Comparison of ENCODE assay signal across 16 cellular contexts in genomic region chr5:95060100-95060499, GRCh38.
"Had no signal": no experiment of that assay in that cellular context is flagged by ENCODE, and none has a peak within 500 bp of the region (broad histone marks: within the 10 kb centered on the region; RNA-seq: fewer than 3 reads in every experiment).

No MANE protein-coding gene starts in this region.

- DNase-seq: activated CD4-positive, alpha-beta memory T cell treated with anti-CD3 and anti-CD28 coated beads for 36 hours; activated CD4-positive, alpha-beta T cell treated with anti-CD3 and anti-CD28 coated beads for 48 hours; activated naive CD4-positive, alpha-beta T cell treated with Interleukin-2 at 50 U/mL for 16 hours; activated naive CD8-positive, alpha-beta T cell treated with anti-CD3 and anti-CD28 coated beads for 36 hours; activated T-cell treated with anti-CD3 and anti-CD28 coated beads, Interleukin-2, amount 50 U/mL, for 48 hours; colonic mucosa; esophagus squamous epithelium; gastrocnemius medialis; hypothalamus; left ventricle myocardium superior; mammary epithelial cell; pancreas; psoas muscle; stimulated activated CD4-positive, alpha-beta T cell treated with anti-CD3 and anti-CD28 coated beads, Interleukin-4, amount 100 ng/mL, for 24 hours; tibial artery had no signal

- H3K27me3 ChIP-seq: colonic mucosa, esophagus squamous epithelium, gastrocnemius medialis, pancreas, right atrium auricular region, tibial artery had no signal

- H3K36me3 ChIP-seq: colonic mucosa, esophagus squamous epithelium, gastrocnemius medialis, pancreas, right atrium auricular region, tibial artery had no signal

- H3K4me1 ChIP-seq: colonic mucosa, esophagus squamous epithelium, gastrocnemius medialis, pancreas, psoas muscle, right atrium auricular region, tibial artery had no signal

- H3K4me3 ChIP-seq: colonic mucosa, esophagus squamous epithelium, gastrocnemius medialis, pancreas, psoas muscle, right atrium auricular region, tibial artery had no signal

- H3K9me3 ChIP-seq: colonic mucosa, esophagus squamous epithelium, gastrocnemius medialis, pancreas, psoas muscle, right atrium auricular region, tibial artery had no signal

- H3K27ac ChIP-seq: colonic mucosa, esophagus squamous epithelium, gastrocnemius medialis, pancreas, psoas muscle, right atrium auricular region, tibial artery had no signal

- ATAC-seq: gastrocnemius medialis, left ventricle myocardium superior, pancreas, psoas muscle had no signal
